20 cellular contexts compared by ENCODE assay signal in the genomic region with DNA sequence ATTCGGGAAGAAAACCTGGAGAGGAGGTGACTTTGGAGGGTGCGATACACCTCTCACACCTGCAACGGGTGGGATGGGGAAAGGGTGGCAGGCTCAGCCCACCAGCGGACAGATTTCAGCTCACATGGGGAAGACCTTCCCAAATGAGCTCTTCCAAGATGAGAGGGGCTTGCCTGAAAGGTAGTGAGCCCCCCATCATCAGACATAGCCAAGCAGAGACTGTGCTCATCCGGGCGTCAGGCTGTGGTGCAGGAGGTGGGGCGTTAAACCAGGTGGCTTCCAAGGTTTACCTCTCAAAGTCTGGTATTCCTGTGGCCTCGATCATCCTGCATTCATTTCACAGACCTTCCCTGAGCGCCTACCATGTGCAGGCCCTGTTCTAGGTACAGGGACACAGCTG.
DNase-seq lines count a peak whose midpoint lies in the region; ATAC-seq and TF ChIP-seq lines count a peak whose summit lies in the region.
"Had no signal": no experiment of that assay in that cellular context is flagged by ENCODE, and none has a peak within 500 bp of the region (broad histone marks: within the 10 kb centered on the region; RNA-seq: fewer than 3 reads in every experiment).

No MANE protein-coding gene starts in this region.

- no peaks in the 10 kb centered on the region for H3K36me3 Mint-ChIP-seq in activated CD8-positive, alpha-beta memory T cell treated with anti-CD3 and anti-CD28 coated beads, Interleukin-2, amount 10 ng/mL, durations not matched to agents 7 days and 5 days
- H3K36me3 Mint-ChIP-seq in WTC11 (no peaks in the 10 kb centered on the region), immature natural killer cell (no peaks in the 10 kb centered on the region)
- no peaks in the 10 kb centered on the region for H3K36me3 Mint-ChIP-seq in stimulated activated memory B cell treated with anti-CD40 and anti-IgM and Interleukin-4, amounts not matched to agents 10 μg/mL and 1 μg/mL and 100 μg/mL, for 72 hours

- peaks cover 4% of the 10 kb centered on the region for H3K27me3 Mint-ChIP-seq in activated CD8-positive, alpha-beta memory T cell treated with anti-CD3 and anti-CD28 coated beads, Interleukin-2, amount 10 ng/mL, durations not matched to agents 7 days and 5 days
- H3K27me3 Mint-ChIP-seq in WTC11 (ENCODE audit: low read depth) (peaks cover 14% of the 10 kb centered on the region), immature natural killer cell (ENCODE audit: low read depth in 3 of 3) (peaks cover 7 to 12% (median 7%) of the 10 kb centered on the region in 3 donors)
- peaks cover 46% of the 10 kb centered on the region for H3K27me3 Mint-ChIP-seq in stimulated activated memory B cell treated with anti-CD40 and anti-IgM and Interleukin-4, amounts not matched to agents 10 μg/mL and 1 μg/mL and 100 μg/mL, for 72 hours

- TF ChIP-seq CTCF in WTC11 (IDR thresholded peaks at IDR 0.05) = no peak

- H3K4me3 Mint-ChIP-seq in activated CD8-positive, alpha-beta memory T cell treated with anti-CD3 and anti-CD28 coated beads, Interleukin-2, amount 10 ng/mL, durations not matched to agents 7 days and 5 days = peak overlapping the region; percentile 24
- H3K4me3 Mint-ChIP-seq in WTC11 (peak overlapping the region; percentile 74; the same call in 1 of the 2 replicates), immature natural killer cell (peak overlapping the region; percentile 54 to 94 (median 68))
- peak overlapping the region; percentile 7 for H3K4me3 Mint-ChIP-seq in stimulated activated memory B cell treated with anti-CD40 and anti-IgM and Interleukin-4, amounts not matched to agents 10 μg/mL and 1 μg/mL and 100 μg/mL, for 72 hours
- H3K4me3 Mint-ChIP-seq: HFFc6 had no signal

- CTCF ChIA-PET in activated CD8-positive, alpha-beta memory T cell treated with anti-CD3 and anti-CD28 coated beads, Interleukin-2, amount 10 ng/mL, durations not matched to agents 7 days and 5 days (lab: Charles Lee) = interaction anchor here (1.2 to 4.4 kb wide), 3 partner anchors 95 to 125 kb away, joined by 3 to 23 read pairs (median 3); no protein-coding TSS in a partner anchor
- CTCF ChIA-PET in WTC11 (lab: Charles Lee) = interaction anchor here (0.7 to 4.3 kb wide), 6 partner anchors 22 to 196 kb away, joined by 3 to 32 read pairs (median 5); no protein-coding TSS in a partner anchor

- POLR2A ChIA-PET in WTC11 (lab: Charles Lee) = no interaction called here

- ATAC-seq in activated CD8-positive, alpha-beta memory T cell treated with anti-CD3 and anti-CD28 coated beads, Interleukin-2, amount 10 ng/mL, durations not matched to agents 7 days and 5 days = no peak
- no peak for ATAC-seq in WTC11
- no peak for ATAC-seq in stimulated activated memory B cell treated with anti-CD40 and anti-IgM and Interleukin-4, amounts not matched to agents 10 μg/mL and 1 μg/mL and 100 μg/mL, for 72 hours
- ATAC-seq: lower lobe of right lung had no signal

- H3K4me1 Mint-ChIP-seq in activated CD8-positive, alpha-beta memory T cell treated with anti-CD3 and anti-CD28 coated beads, Interleukin-2, amount 10 ng/mL, durations not matched to agents 7 days and 5 days = peaks cover 36% of the 10 kb centered on the region
- H3K4me1 Mint-ChIP-seq in WTC11 = peaks cover 31% of the 10 kb centered on the region
- H3K4me1 Mint-ChIP-seq in immature natural killer cell = peaks cover 50 to 57% of the 10 kb centered on the region in 2 donors
- peaks cover 19% of the 10 kb centered on the region for H3K4me1 Mint-ChIP-seq in stimulated activated memory B cell treated with anti-CD40 and anti-IgM and Interleukin-4, amounts not matched to agents 10 μg/mL and 1 μg/mL and 100 μg/mL, for 72 hours

- peak overlapping the region; percentile 16 for H3K27ac Mint-ChIP-seq in activated CD8-positive, alpha-beta memory T cell treated with anti-CD3 and anti-CD28 coated beads, Interleukin-2, amount 10 ng/mL, durations not matched to agents 7 days and 5 days
- H3K27ac Mint-ChIP-seq in WTC11 (no peak overlapping the region), immature natural killer cell (peak overlapping the region; percentile 62 to 90 (median 78))
- H3K27ac Mint-ChIP-seq in stimulated activated memory B cell treated with anti-CD40 and anti-IgM and Interleukin-4, amounts not matched to agents 10 μg/mL and 1 μg/mL and 100 μg/mL, for 72 hours = no peak overlapping the region
- H3K27ac Mint-ChIP-seq: HFFc6 had no signal

- no peaks in the 10 kb centered on the region for H3K9me3 Mint-ChIP-seq in activated CD8-positive, alpha-beta memory T cell treated with anti-CD3 and anti-CD28 coated beads, Interleukin-2, amount 10 ng/mL, durations not matched to agents 7 days and 5 days (ENCODE audit: low read depth)
- no peaks in the 10 kb centered on the region for H3K9me3 Mint-ChIP-seq in WTC11
- peaks cover 0 to 1% (median 0%) of the 10 kb centered on the region in 6 donors for H3K9me3 Mint-ChIP-seq in immature natural killer cell
- H3K9me3 Mint-ChIP-seq in stimulated activated memory B cell treated with anti-CD40 and anti-IgM and Interleukin-4, amounts not matched to agents 10 μg/mL and 1 μg/mL and 100 μg/mL, for 72 hours = no peaks in the 10 kb centered on the region
- H3K9me3 Mint-ChIP-seq: HFFc6 had no signal

- DNase-seq in activated CD8-positive, alpha-beta memory T cell treated with anti-CD3 and anti-CD28 coated beads, Interleukin-2, amount 10 ng/mL, durations not matched to agents 7 days and 5 days = peak; percentile 25
- DNase-seq in activated CD8-positive, alpha-beta memory T cell treated with anti-CD3 and anti-CD28 coated beads, Interleukin-2, amount 50 U/mL, for 4 hours = no peak
- no peak for DNase-seq in WTC11 (ENCODE audit: low spot score)
- no peak for DNase-seq in immature natural killer cell
- DNase-seq in DMS153 treated with DMSO at 0.1 percent for 48 hours (lab: John Stamatoyannopoulos, UW; ENCODE audit: unreplicated experiment) = no peak
- DNase-seq in midbrain (lab: John Stamatoyannopoulos, UW) = no peak
- no peak for DNase-seq in COR-L47 (lab: John Stamatoyannopoulos, UW)
- DNase-seq: ACHN; amniotic stem cell; effector CD4-positive, alpha-beta T cell; esophagus squamous epithelium; HFFc6; KG1; lower lobe of right lung; NCI-H2081; NCI-H524; Right ventricle myocardium superior; spleen; stimulated activated CD8-positive, alpha-beta memory T cell treated with anti-CD3 and anti-CD28 coated beads, Interleukin-4, amount 100 ng/mL, for 48 hours had no signal

TF ChIP-seq in WTC11, 78 proteins besides CTCF, POLR2A, EP300 and RAD21 (continues in another document):
- TF ChIP-seq, protein P1, sequence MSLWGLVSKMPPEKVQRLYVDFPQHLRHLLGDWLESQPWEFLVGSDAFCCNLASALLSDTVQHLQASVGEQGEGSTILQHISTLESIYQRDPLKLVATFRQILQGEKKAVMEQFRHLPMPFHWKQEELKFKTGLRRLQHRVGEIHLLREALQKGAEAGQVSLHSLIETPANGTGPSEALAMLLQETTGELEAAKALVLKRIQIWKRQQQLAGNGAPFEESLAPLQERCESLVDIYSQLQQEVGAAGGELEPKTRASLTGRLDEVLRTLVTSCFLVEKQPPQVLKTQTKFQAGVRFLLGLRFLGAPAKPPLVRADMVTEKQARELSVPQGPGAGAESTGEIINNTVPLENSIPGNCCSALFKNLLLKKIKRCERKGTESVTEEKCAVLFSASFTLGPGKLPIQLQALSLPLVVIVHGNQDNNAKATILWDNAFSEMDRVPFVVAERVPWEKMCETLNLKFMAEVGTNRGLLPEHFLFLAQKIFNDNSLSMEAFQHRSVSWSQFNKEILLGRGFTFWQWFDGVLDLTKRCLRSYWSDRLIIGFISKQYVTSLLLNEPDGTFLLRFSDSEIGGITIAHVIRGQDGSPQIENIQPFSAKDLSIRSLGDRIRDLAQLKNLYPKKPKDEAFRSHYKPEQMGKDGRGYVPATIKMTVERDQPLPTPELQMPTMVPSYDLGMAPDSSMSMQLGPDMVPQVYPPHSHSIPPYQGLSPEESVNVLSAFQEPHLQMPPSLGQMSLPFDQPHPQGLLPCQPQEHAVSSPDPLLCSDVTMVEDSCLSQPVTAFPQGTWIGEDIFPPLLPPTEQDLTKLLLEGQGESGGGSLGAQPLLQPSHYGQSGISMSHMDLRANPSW (CRISPR knock-in tag; conservative IDR thresholded peaks at IDR 0.05; ENCODE audit: low read depth) = no peak
- TF ChIP-seq ZNF423 (CRISPR knock-in tag; IDR thresholded peaks at IDR 0.05) (no peak), ZNF671 (CRISPR knock-in tag; IDR thresholded peaks at IDR 0.05) (no peak), FOXP1 (CRISPR knock-in tag; IDR thresholded peaks at IDR 0.05; ENCODE audit: borderline replicate concordance) (no peak), HMGA2 (CRISPR knock-in tag; IDR thresholded peaks at IDR 0.05) (no peak), NFYB (CRISPR knock-in tag; conservative IDR thresholded peaks at IDR 0.05; ENCODE audit: low read depth) (no peak), ZNF532 (CRISPR knock-in tag; IDR thresholded peaks at IDR 0.05; ENCODE audit: borderline replicate concordance) (no peak), ZNF396 (CRISPR knock-in tag; IDR thresholded peaks at IDR 0.05; ENCODE audit: borderline replicate concordance) (no peak)

Comparison
In these comparisons a context has a peak if more than half of its experiments do, and no peak if none do; other contexts are left out.
1. H3K27ac Mint-ChIP-seq: peak in activated CD8-positive, alpha-beta memory T cell treated with anti-CD3 and anti-CD28 coated beads, Interleukin-2, amount 10 ng/mL, durations not matched to agents 7 days and 5 days (single experiment) and immature natural killer cell (6 of 6); none in WTC11 (single experiment) and stimulated activated memory B cell treated with anti-CD40 and anti-IgM and Interleukin-4, amounts not matched to agents 10 μg/mL and 1 μg/mL and 100 μg/mL, for 72 hours (single experiment).
2. H3K4me3 Mint-ChIP-seq: peak in every context shown above with its lines; median percentile 74 in WTC11; 68 in immature natural killer cell; 24 in activated CD8-positive, alpha-beta memory T cell treated with anti-CD3 and anti-CD28 coated beads, Interleukin-2, amount 10 ng/mL, durations not matched to agents 7 days and 5 days; 7 in stimulated activated memory B cell treated with anti-CD40 and anti-IgM and Interleukin-4, amounts not matched to agents 10 μg/mL and 1 μg/mL and 100 μg/mL, for 72 hours.